12 cellular contexts compared by ENCODE assay signal in the genomic region with DNA sequence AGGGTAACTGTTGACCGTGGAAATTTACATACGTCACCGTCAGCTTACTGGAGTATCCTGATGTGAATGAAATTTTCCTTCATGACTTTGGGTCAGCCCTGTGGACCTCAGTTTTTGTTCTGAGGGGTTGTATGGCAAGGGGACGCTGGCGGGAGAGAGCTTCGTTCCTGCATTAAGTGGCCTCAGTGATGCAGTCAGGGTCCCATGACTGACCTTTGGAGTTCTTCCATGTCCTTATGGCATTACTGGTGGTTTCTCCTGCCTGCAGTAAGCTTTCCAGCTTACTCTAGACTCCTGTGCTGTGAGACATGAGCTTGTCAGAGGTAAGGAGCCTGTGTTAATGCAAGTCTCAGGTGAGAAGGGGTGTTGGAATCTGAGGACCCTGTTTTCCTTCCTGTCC. TPM values are rescaled to one million over a fixed set of nuclear protein-coding genes. Genes with fewer than 3 reads are reported as not detected.
DNase-seq lines count a peak whose midpoint lies in the region; ATAC-seq and TF ChIP-seq lines count a peak whose summit lies in the region.
"Had no signal": no experiment of that assay in that cellular context is flagged by ENCODE, and none has a peak within 500 bp of the region (broad histone marks: within the 10 kb centered on the region; RNA-seq: fewer than 3 reads in every experiment).

No MANE protein-coding gene starts in this region.

- H2BK12ac ChIP-seq in H9 (ENCODE audit: insufficient read length, low read depth, low read length), result no peak overlapping the region

- H3K4ac ChIP-seq in H9 (ENCODE audit: low read depth, low read length), result no peak overlapping the region

- H3K27ac ChIP-seq in H9 (ENCODE audit: insufficient read length, low read depth, low read length), result no peak overlapping the region
- peak overlapping the region; percentile 36 to 97 (median 93) for H3K27ac ChIP-seq in adrenal gland
- peak overlapping the region; percentile 34 to 95 (median 66) for H3K27ac ChIP-seq in sigmoid colon

- H2AK5ac ChIP-seq in H9 (ENCODE audit: insufficient read length, low read length), result no peak overlapping the region

- H3K4me1 Mint-ChIP-seq in H9, result peaks cover 28 to 37% of the 10 kb centered on the region in 2 experiments
- H3K4me1 Mint-ChIP-seq in glutamatergic neuron (ENCODE audit: low read depth, unreplicated experiment), result peaks cover 36% of the 10 kb centered on the region

- peak overlapping the region; percentile 82 to 90 for H3K4me3 Mint-ChIP-seq in H9
- peak overlapping the region; percentile 99 for H3K4me3 Mint-ChIP-seq in glutamatergic neuron (ENCODE audit: unreplicated experiment)

- peaks cover 11% of the 10 kb centered on the region for H3K23me2 ChIP-seq in H9 (ENCODE audit: insufficient read length, low read depth, low read length, poor library complexity, severe bottlenecking)

- no peak overlapping the region for H3K56ac ChIP-seq in H9 (ENCODE audit: insufficient read length, low read depth, low read length)

- H3K9me3 ChIP-seq in H9 (ENCODE audit: control insufficient read depth, low read depth, low read length), result no peaks in the 10 kb centered on the region
- H3K9me3 ChIP-seq in adrenal gland (replicated peaks in 1 of 3), result no peaks in the 10 kb centered on the region
- no peaks in the 10 kb centered on the region for H3K9me3 ChIP-seq in sigmoid colon

- H3K4me2 ChIP-seq in H9 (ENCODE audit: insufficient read depth, insufficient read length, low read length), result peak overlapping the region; percentile 67

- no peak overlapping the region for H3K14ac ChIP-seq in H9 (ENCODE audit: insufficient read depth, low read length)

- H3K79me1 ChIP-seq in H9 (ENCODE audit: insufficient read depth, low read depth, low read length, poor library complexity, severe bottlenecking), result peaks cover 3% of the 10 kb centered on the region

- H4K5ac ChIP-seq in H9 (ENCODE audit: insufficient read length, low read depth, low read length), result no peak overlapping the region

- TF ChIP-seq CTCF in H9 (conservative IDR thresholded peaks at IDR 0.05), result no peak
- no peak for TF ChIP-seq CTCF in adrenal gland (IDR thresholded peaks at IDR 0.05)
- TF ChIP-seq CTCF in glutamatergic neuron (IDR thresholded peaks at IDR 0.05; ENCODE audit: partially characterized antibody, unreplicated experiment), result no peak
- TF ChIP-seq CTCF in sigmoid colon (IDR thresholded peaks at IDR 0.05), result no peak

- DNase-seq in H9 (no peak), adrenal gland (peak in 2 of 7 donors; percentile 17 to 46), glutamatergic neuron (no peak), sigmoid colon (no peak), activated gamma-delta T cell treated with Interleukin-2 at 50 U/mL for 16 hours (no peak), SW 1271 (lab: John Stamatoyannopoulos, UW) (no peak)
- no peak for DNase-seq in stimulated activated CD4-positive, alpha-beta T cell treated with anti-CD3 and anti-CD28 coated beads, Interleukin-4, amount 100 ng/mL, for 1 hour
- DNase-seq: activated naive CD4-positive, alpha-beta T cell treated with Interleukin-2 at 50 U/mL for 16 hours; DND-41; NCI-H69; posterior cingulate gyrus had no signal

- H3K27me3 ChIP-seq in H9 (ENCODE audit: insufficient read depth, low read length) (no peaks in the 10 kb centered on the region), adrenal gland (no peaks in the 10 kb centered on the region), sigmoid colon (no peaks in the 10 kb centered on the region)

- H3K27me3 Mint-ChIP-seq in H9 (ENCODE audit: low read depth) (no peaks in the 10 kb centered on the region; the same call in 1 of the 2 replicates), glutamatergic neuron (ENCODE audit: unreplicated experiment) (peaks cover 16% of the 10 kb centered on the region)

- H2BK120ac ChIP-seq in H9 (ENCODE audit: low read depth, low read length, poor library complexity, severe bottlenecking), result no peak overlapping the region

- intact Hi-C loops in adrenal gland (cut with DNase I), result no loop called here
- intact Hi-C loops in sigmoid colon (cut with DNase I), result no loop called here

- no peak for TF ChIP-seq EP300 in sigmoid colon (IDR thresholded peaks at IDR 0.05)

- H3K4me1 ChIP-seq in H9 (ENCODE audit: insufficient read depth, low read length) (no peaks in the 10 kb centered on the region), adrenal gland (replicated peaks in 1 of 2) (peaks cover 59 to 72% of the 10 kb centered on the region in 2 donors), sigmoid colon (peaks cover 0 to 58% (median 54%) of the 10 kb centered on the region in 4 donors)

- H4K91ac ChIP-seq in H9 (ENCODE audit: insufficient read length, low read depth, low read length), result no peak overlapping the region

- H3K27ac Mint-ChIP-seq in H9, result no peak overlapping the region
- peak overlapping the region; percentile 88 for H3K27ac Mint-ChIP-seq in glutamatergic neuron (ENCODE audit: unreplicated experiment)

- H3K23ac ChIP-seq in H9 (ENCODE audit: insufficient read length, low read depth, low read length), result no peak overlapping the region

- H3K4me3 ChIP-seq in adrenal gland (peak overlapping the region in 1 of 4 donors; percentile 97), sigmoid colon (peak overlapping the region in 2 of 4 donors; percentile 90 to 94)

- H2BK5ac ChIP-seq in H9 (ENCODE audit: insufficient read length, low read length), result no peak overlapping the region

- H2BK20ac ChIP-seq in H9 (ENCODE audit: low read depth, low read length, poor library complexity, severe bottlenecking), result no peak overlapping the region

- no peak overlapping the region for H2AFZ ChIP-seq in H9 (ENCODE audit: low read length)

- no peak overlapping the region for H3K9ac ChIP-seq in H9 (ENCODE audit: extremely low read depth, insufficient read length, low read length)

- no peak overlapping the region for H4K8ac ChIP-seq in H9 (replicated peaks; ENCODE audit: insufficient read length, low read depth, low read length)

- peaks cover 29% of the 10 kb centered on the region; the same call in 1 of the 2 replicates for H3K79me2 ChIP-seq in H9 (ENCODE audit: insufficient read depth, low read length)

- H3T11ph ChIP-seq in H9 (ENCODE audit: low read length), result no peak overlapping the region

- H3K36me3 Mint-ChIP-seq in H9 (ENCODE audit: insufficient read depth in 1 of 3, low read depth in 3 of 3), result peaks cover 0 to 1% (median 0%) of the 10 kb centered on the region in 3 experiments; a peak in 3 of 7 replicates
- H3K36me3 Mint-ChIP-seq in glutamatergic neuron (ENCODE audit: unreplicated experiment), result no peaks in the 10 kb centered on the region

- no peak for TF ChIP-seq POLR2A in adrenal gland (IDR thresholded peaks at IDR 0.05)
- no peak for TF ChIP-seq POLR2A in sigmoid colon (IDR thresholded peaks at IDR 0.05)

- H3K18ac ChIP-seq in H9 (ENCODE audit: insufficient read length, low read depth, low read length), result no peak overlapping the region

- H2BK15ac ChIP-seq in H9 (ENCODE audit: low read depth, low read length), result no peak overlapping the region

- no CpG with 5 or more reads among the region's 6 CpGs for WGBS in H9 (ENCODE audit: extremely low coverage, insufficient read length, low lambda C conversion rate)
- 50 to 60% (median 59%) methylated on average over 6 of the region's 6 CpGs for WGBS in adrenal gland, 4 donors
- WGBS in sigmoid colon, 2 donors, result 85 to 89% methylated on average over 6 of the region's 6 CpGs

- H3K9me3 Mint-ChIP-seq in H9 (no peaks in the 10 kb centered on the region), glutamatergic neuron (ENCODE audit: unreplicated experiment) (peaks cover 10% of the 10 kb centered on the region)

- H3K36me3 ChIP-seq in adrenal gland (replicated peaks in 1 of 2) (no peaks in the 10 kb centered on the region), sigmoid colon (no peaks in the 10 kb centered on the region)

- no peak for ATAC-seq in HG03108 (IDR thresholded peaks at IDR 0.05; ENCODE audit: unreplicated experiment)

- no peaks in the 10 kb centered on the region for H4K20me1 ChIP-seq in H9 (ENCODE audit: control insufficient read depth, insufficient read depth, insufficient read length)

RNA-seq across cellular contexts. Expression of a gene that starts 1.8 kb away (rescaled TPM):
- total RNA-seq in H9 (2021), result 125 and 133 TPM in 2 replicates
- total RNA-seq in adrenal gland, result 100 to 1,000 TPM in 4 of 8 donors, 10 to 100 TPM in 4; 68.4 to 147 (median 98.2) TPM
- 10 to 100 TPM; 53.4 to 100.0 (median 78.7) TPM for polyA plus RNA-seq in adrenal gland
- 192 TPM for total RNA-seq in glutamatergic neuron (ENCODE audit: unreplicated experiment)
- total RNA-seq in sigmoid colon, result 10 to 100 TPM; 20.4 to 59.8 (median 36.7) TPM
- 10 to 100 TPM; 15.7 to 38.6 (median 16.8) TPM for polyA plus RNA-seq in sigmoid colon

RNA-seq across cellular contexts. Expression of a gene that starts 52.8 kb away (rescaled TPM):
- total RNA-seq in H9 (2021) (89.1 and 90.9 TPM in 2 replicates), adrenal gland (100 to 1,000 TPM; 100 to 197 (median 127) TPM), glutamatergic neuron (ENCODE audit: unreplicated experiment) (86.6 TPM), sigmoid colon (100 to 1,000 TPM; 216 to 320 (median 299) TPM)
- polyA plus RNA-seq in adrenal gland (100 to 1,000 TPM in 1 of 3 donors, 10 to 100 TPM in 2; 26.5 to 169 (median 28.7) TPM), sigmoid colon (10 to 100 TPM; 40.8 to 98.6 (median 42.5) TPM)
